ENCODE assay signal across 1 cellular context in the genomic region with DNA sequence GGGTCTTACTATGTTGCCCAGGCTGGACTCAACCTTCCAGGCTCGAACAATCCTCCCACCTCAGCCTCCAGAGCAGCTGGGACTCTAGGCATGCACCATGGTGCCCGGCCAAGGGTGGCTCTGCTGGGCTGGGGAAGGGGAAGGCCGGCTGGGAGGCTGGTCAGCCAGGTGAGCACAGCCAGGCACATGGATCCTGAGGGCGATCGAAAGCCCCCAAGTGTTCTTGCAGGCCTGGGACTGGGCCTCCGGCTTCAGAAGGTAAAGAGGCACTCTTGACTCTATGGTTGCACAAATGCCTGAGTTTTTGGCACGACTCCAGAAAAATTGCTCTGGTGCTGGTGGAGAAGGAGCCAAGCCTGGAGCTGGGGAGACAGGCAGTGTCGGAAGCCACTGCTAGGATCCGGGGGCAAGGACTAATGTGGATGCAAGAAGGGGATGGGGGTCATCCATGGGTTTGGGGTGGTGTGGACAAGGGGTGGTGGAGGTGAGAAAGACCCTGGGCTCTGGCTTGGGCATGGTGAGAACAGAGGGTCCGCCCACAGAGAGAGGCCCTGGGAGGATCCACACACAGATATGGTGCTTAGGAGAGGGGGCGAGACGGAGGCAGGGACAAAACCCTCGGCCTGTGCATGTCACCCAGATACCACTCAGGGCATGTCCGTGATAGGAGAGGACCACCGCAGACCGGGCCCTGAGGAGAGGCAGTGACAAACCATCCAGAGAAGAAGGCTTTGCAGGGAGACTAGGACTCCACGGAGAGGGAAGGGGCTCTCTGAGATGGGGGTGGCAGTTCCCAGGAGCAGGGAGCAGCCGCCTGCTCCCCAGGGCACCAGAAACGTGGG.
TF ChIP-seq lines count a peak whose summit lies in the region.

No MANE protein-coding gene starts in this region.

TF ChIP-seq in SK-N-SH treated with all-trans-retinoic acid at 6 μM for 48 hours, 23 proteins besides CTCF, POLR2A, EP300 and RAD21 (continued from another document):
- TF ChIP-seq, protein P1, sequence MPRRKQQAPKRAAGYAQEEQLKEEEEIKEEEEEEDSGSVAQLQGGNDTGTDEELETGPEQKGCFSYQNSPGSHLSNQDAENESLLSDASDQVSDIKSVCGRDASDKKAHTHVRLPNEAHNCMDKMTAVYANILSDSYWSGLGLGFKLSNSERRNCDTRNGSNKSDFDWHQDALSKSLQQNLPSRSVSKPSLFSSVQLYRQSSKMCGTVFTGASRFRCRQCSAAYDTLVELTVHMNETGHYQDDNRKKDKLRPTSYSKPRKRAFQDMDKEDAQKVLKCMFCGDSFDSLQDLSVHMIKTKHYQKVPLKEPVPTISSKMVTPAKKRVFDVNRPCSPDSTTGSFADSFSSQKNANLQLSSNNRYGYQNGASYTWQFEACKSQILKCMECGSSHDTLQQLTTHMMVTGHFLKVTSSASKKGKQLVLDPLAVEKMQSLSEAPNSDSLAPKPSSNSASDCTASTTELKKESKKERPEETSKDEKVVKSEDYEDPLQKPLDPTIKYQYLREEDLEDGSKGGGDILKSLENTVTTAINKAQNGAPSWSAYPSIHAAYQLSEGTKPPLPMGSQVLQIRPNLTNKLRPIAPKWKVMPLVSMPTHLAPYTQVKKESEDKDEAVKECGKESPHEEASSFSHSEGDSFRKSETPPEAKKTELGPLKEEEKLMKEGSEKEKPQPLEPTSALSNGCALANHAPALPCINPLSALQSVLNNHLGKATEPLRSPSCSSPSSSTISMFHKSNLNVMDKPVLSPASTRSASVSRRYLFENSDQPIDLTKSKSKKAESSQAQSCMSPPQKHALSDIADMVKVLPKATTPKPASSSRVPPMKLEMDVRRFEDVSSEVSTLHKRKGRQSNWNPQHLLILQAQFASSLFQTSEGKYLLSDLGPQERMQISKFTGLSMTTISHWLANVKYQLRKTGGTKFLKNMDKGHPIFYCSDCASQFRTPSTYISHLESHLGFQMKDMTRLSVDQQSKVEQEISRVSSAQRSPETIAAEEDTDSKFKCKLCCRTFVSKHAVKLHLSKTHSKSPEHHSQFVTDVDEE (CRISPR knock-in tag; IDR thresholded peaks at IDR 0.05), result no peak
- TF ChIP-seq, protein P2, sequence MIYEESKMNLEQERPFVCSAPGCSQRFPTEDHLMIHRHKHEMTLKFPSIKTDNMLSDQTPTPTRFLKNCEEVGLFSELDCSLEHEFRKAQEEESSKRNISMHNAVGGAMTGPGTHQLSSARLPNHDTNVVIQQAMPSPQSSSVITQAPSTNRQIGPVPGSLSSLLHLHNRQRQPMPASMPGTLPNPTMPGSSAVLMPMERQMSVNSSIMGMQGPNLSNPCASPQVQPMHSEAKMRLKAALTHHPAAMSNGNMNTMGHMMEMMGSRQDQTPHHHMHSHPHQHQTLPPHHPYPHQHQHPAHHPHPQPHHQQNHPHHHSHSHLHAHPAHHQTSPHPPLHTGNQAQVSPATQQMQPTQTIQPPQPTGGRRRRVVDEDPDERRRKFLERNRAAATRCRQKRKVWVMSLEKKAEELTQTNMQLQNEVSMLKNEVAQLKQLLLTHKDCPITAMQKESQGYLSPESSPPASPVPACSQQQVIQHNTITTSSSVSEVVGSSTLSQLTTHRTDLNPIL (CRISPR knock-in tag; IDR thresholded peaks at IDR 0.05; ENCODE audit: low read depth), result no peak
- TF ChIP-seq ZFP3 (CRISPR knock-in tag; IDR thresholded peaks at IDR 0.05) (no peak), GLIS3 (CRISPR knock-in tag; IDR thresholded peaks at IDR 0.05) (no peak)
